ENCODE assay signal across 33 cellular contexts in genomic region chr5:14509556-14509955, GRCh38.
"Had no signal": no experiment of that assay in that cellular context is flagged by ENCODE, and none has a peak within 500 bp of the region (broad histone marks: within the 10 kb centered on the region; RNA-seq: fewer than 3 reads in every experiment).

No MANE protein-coding gene starts in this region.

- DNase-seq: activated CD4-positive, alpha-beta memory T cell treated with anti-CD3 and anti-CD28 coated beads, Interleukin-2, amount 10 ng/mL, durations not matched to agents 7 days and 5 days; activated CD4-positive, alpha-beta T cell treated with anti-CD3 and anti-CD28 coated beads for 1 hour; activated CD4-positive, alpha-beta T cell treated with anti-CD3 and anti-CD28 coated beads for 4 hours; activated CD4-positive, alpha-beta T cell treated with anti-CD3 and anti-CD28 coated beads, Interleukin-2, amount 10 ng/mL, durations not matched to agents 7 days and 5 days; activated CD4-positive, alpha-beta T cell treated with anti-CD3 and anti-CD28 coated beads, Interleukin-2, amount 50 U/mL, for 4 hours; activated CD8-positive, alpha-beta memory T cell treated with anti-CD3 and anti-CD28 coated beads, Interleukin-2, amount 50 U/mL, for 48 hours; activated gamma-delta T cell; activated naive CD4-positive, alpha-beta T cell; activated naive CD4-positive, alpha-beta T cell treated with anti-CD3 and anti-CD28 coated beads, Interleukin-2, amount 10 ng/mL, durations not matched to agents 7 days and 5 days; activated naive CD8-positive, alpha-beta T cell treated with anti-CD3 and anti-CD28 coated beads, Interleukin-2, amount 10 ng/mL, durations not matched to agents 7 days and 5 days; activated T-cell treated with anti-CD3 and anti-CD28 coated beads for 4 hours; activated T-cell treated with anti-CD3 and anti-CD28 coated beads, Interleukin-2, amount 50 U/mL, for 24 hours; activated T-cell treated with anti-CD3 and anti-CD28 coated beads, Interleukin-2, amount 50 U/mL, for 72 hours; cortex of kidney; dermis blood vessel endothelial cell; effector CD4-positive, alpha-beta T cell; effector memory CD8-positive, alpha-beta T cell; erythroblast; foreskin melanocyte; heart right ventricle; T-helper 1 cell; T-helper 17 cell; T1000 had no signal

- H3K4me3 ChIP-seq: ascending aorta, esophagus muscularis mucosa, gastroesophageal sphincter, heart right ventricle had no signal

- H3K27me3 ChIP-seq: ascending aorta, esophagus muscularis mucosa, gastroesophageal sphincter, heart right ventricle had no signal

- H3K27ac Mint-ChIP-seq: activated CD4-positive, alpha-beta memory T cell treated with anti-CD3 and anti-CD28 coated beads, Interleukin-2, amount 10 ng/mL, durations not matched to agents 7 days and 5 days; activated CD4-positive, alpha-beta T cell treated with anti-CD3 and anti-CD28 coated beads, Interleukin-2, amount 10 ng/mL, durations not matched to agents 7 days and 5 days; activated naive CD4-positive, alpha-beta T cell treated with anti-CD3 and anti-CD28 coated beads, Interleukin-2, amount 10 ng/mL, durations not matched to agents 7 days and 5 days; activated naive CD4-positive, alpha-beta T cell treated with anti-CD3 and anti-CD28 coated beads, Interleukin-2, amount 50 U/mL, for 72 hours; activated naive CD8-positive, alpha-beta T cell treated with anti-CD3 and anti-CD28 coated beads, Interleukin-2, amount 10 ng/mL, durations not matched to agents 7 days and 5 days; activated T-cell treated with anti-CD3 and anti-CD28 coated beads, Interleukin-2, amount 50 U/mL, for 24 hours; activated T-cell treated with anti-CD3 and anti-CD28 coated beads, Interleukin-2, amount 50 U/mL, for 72 hours; effector memory CD8-positive, alpha-beta T cell; T-helper 17 cell; T-helper 2 cell treated with Interferon-gamma antibody and Interleukin-4, amounts not matched to agents 5 μg/mL and 100 μg/mL, for 36 hours had no signal

- H3K9me3 Mint-ChIP-seq: activated CD4-positive, alpha-beta memory T cell treated with anti-CD3 and anti-CD28 coated beads, Interleukin-2, amount 10 ng/mL, durations not matched to agents 7 days and 5 days; activated naive CD4-positive, alpha-beta T cell treated with anti-CD3 and anti-CD28 coated beads, Interleukin-2, amount 10 ng/mL, durations not matched to agents 7 days and 5 days; activated naive CD4-positive, alpha-beta T cell treated with anti-CD3 and anti-CD28 coated beads, Interleukin-2, amount 50 U/mL, for 72 hours; activated T-cell treated with anti-CD3 and anti-CD28 coated beads, Interleukin-2, amount 50 U/mL, for 24 hours; activated T-cell treated with anti-CD3 and anti-CD28 coated beads, Interleukin-2, amount 50 U/mL, for 72 hours; central memory CD8-positive, alpha-beta T cell; effector memory CD8-positive, alpha-beta T cell; T-helper 2 cell treated with Interferon-gamma antibody and Interleukin-4, amounts not matched to agents 5 μg/mL and 100 μg/mL, for 36 hours; WTC11 had no signal

- H3K27ac ChIP-seq: ascending aorta, esophagus muscularis mucosa, gastroesophageal sphincter, heart right ventricle had no signal

- H3K4me1 Mint-ChIP-seq: activated CD4-positive, alpha-beta memory T cell treated with anti-CD3 and anti-CD28 coated beads, Interleukin-2, amount 10 ng/mL, durations not matched to agents 7 days and 5 days; activated CD4-positive, alpha-beta T cell treated with anti-CD3 and anti-CD28 coated beads, Interleukin-2, amount 10 ng/mL, durations not matched to agents 7 days and 5 days; activated naive CD4-positive, alpha-beta T cell treated with anti-CD3 and anti-CD28 coated beads, Interleukin-2, amount 10 ng/mL, durations not matched to agents 7 days and 5 days; brain; central memory CD8-positive, alpha-beta T cell had no signal

- H3K9me3 ChIP-seq: ascending aorta, esophagus muscularis mucosa, gastroesophageal sphincter, heart right ventricle had no signal

- ATAC-seq: activated naive CD4-positive, alpha-beta T cell treated with anti-CD3 and anti-CD28 coated beads, Interleukin-2, amount 50 U/mL, for 72 hours; activated T-cell treated with anti-CD3 and anti-CD28 coated beads, Interleukin-2, amount 50 U/mL, for 72 hours; effector memory CD8-positive, alpha-beta T cell; gastroesophageal sphincter; T-helper 17 cell; WTC11 had no signal

- FAIRE-seq: bronchial epithelial cell, colon had no signal

- H3K4me1 ChIP-seq: ascending aorta, esophagus muscularis mucosa, gastroesophageal sphincter, heart right ventricle had no signal

- H3K4me3 Mint-ChIP-seq: activated CD4-positive, alpha-beta memory T cell treated with anti-CD3 and anti-CD28 coated beads, Interleukin-2, amount 10 ng/mL, durations not matched to agents 7 days and 5 days; activated CD4-positive, alpha-beta T cell treated with anti-CD3 and anti-CD28 coated beads, Interleukin-2, amount 10 ng/mL, durations not matched to agents 7 days and 5 days; activated naive CD4-positive, alpha-beta T cell treated with anti-CD3 and anti-CD28 coated beads, Interleukin-2, amount 10 ng/mL, durations not matched to agents 7 days and 5 days; activated naive CD8-positive, alpha-beta T cell treated with anti-CD3 and anti-CD28 coated beads, Interleukin-2, amount 10 ng/mL, durations not matched to agents 7 days and 5 days; activated T-cell treated with anti-CD3 and anti-CD28 coated beads, Interleukin-2, amount 50 U/mL, for 24 hours; activated T-cell treated with anti-CD3 and anti-CD28 coated beads, Interleukin-2, amount 50 U/mL, for 72 hours; brain; central memory CD8-positive, alpha-beta T cell; effector memory CD8-positive, alpha-beta T cell; T-helper 17 cell; T-helper 2 cell treated with Interferon-gamma antibody and Interleukin-4, amounts not matched to agents 5 μg/mL and 100 μg/mL, for 36 hours; WTC11 had no signal

- H3K27me3 Mint-ChIP-seq: activated CD4-positive, alpha-beta T cell treated with anti-CD3 and anti-CD28 coated beads, Interleukin-2, amount 10 ng/mL, durations not matched to agents 7 days and 5 days; activated naive CD4-positive, alpha-beta T cell treated with anti-CD3 and anti-CD28 coated beads, Interleukin-2, amount 10 ng/mL, durations not matched to agents 7 days and 5 days; activated naive CD8-positive, alpha-beta T cell treated with anti-CD3 and anti-CD28 coated beads, Interleukin-2, amount 10 ng/mL, durations not matched to agents 7 days and 5 days; activated T-cell treated with anti-CD3 and anti-CD28 coated beads, Interleukin-2, amount 50 U/mL, for 24 hours; central memory CD8-positive, alpha-beta T cell; effector memory CD8-positive, alpha-beta T cell; T-helper 17 cell had no signal

- H3K36me3 Mint-ChIP-seq: activated naive CD4-positive, alpha-beta T cell treated with anti-CD3 and anti-CD28 coated beads, Interleukin-2, amount 10 ng/mL, durations not matched to agents 7 days and 5 days; activated naive CD4-positive, alpha-beta T cell treated with anti-CD3 and anti-CD28 coated beads, Interleukin-2, amount 50 U/mL, for 72 hours; activated naive CD8-positive, alpha-beta T cell treated with anti-CD3 and anti-CD28 coated beads, Interleukin-2, amount 10 ng/mL, durations not matched to agents 7 days and 5 days had no signal
